Comparison of ENCODE assay signal across 19 cellular contexts in genomic region chr11:119664701-119665420, GRCh38.
"Had no signal": no experiment of that assay in that cellular context is flagged by ENCODE, and none has a peak within 500 bp of the region (broad histone marks: within the 10 kb centered on the region; RNA-seq: fewer than 3 reads in every experiment).

No MANE protein-coding gene starts in this region.

- H3K36me3 ChIP-seq: brain microvascular endothelial cell had no signal

- H3K27me3 ChIP-seq: brain microvascular endothelial cell had no signal

- DNase-seq: activated B cell treated with CpG ODN at 0.5 μM for 24 hours; activated CD4-positive, alpha-beta T cell treated with anti-CD3 and anti-CD28 coated beads for 48 hours; activated CD4-positive, alpha-beta T cell treated with anti-CD3 and anti-CD28 coated beads, Interleukin-2, amount 50 U/mL, for 1 hour; activated CD4-positive, alpha-beta T cell treated with anti-CD3 and anti-CD28 coated beads, Interleukin-2, amount 50 U/mL, for 48 hours; activated CD8-positive, alpha-beta memory T cell treated with anti-CD3 and anti-CD28 coated beads for 24 hours; activated CD8-positive, alpha-beta T cell treated with anti-CD3 and anti-CD28 coated beads for 36 hours; activated effector memory CD4-positive, alpha-beta T cell treated with Interleukin-2 at 50 U/mL for 16 hours; activated gamma-delta T cell treated with Interleukin-2 at 50 U/mL for 16 hours; activated naive CD4-positive, alpha-beta T cell treated with anti-CD3 and anti-CD28 coated beads, Interleukin-2, amount 50 U/mL, for 16 hours; activated naive CD4-positive, alpha-beta T cell treated with Interleukin-2 at 50 U/mL for 16 hours; activated T-cell treated with anti-CD3 and anti-CD28 coated beads, Interleukin-2, amount 50 U/mL, for 4 hours; amniotic stem cell; brain microvascular endothelial cell; effector CD8-positive, alpha-beta T cell; foreskin fibroblast; T-helper 1 cell; T-helper 17 cell; T1000 had no signal

- H3K27ac ChIP-seq: brain microvascular endothelial cell, coronary artery had no signal

- H3K4me3 ChIP-seq: coronary artery had no signal
